25 cellular contexts compared by ENCODE assay signal in genomic region chr4:156619154-156619934, GRCh38.
"Had no signal": no experiment of that assay in that cellular context is flagged by ENCODE, and none has a peak within 500 bp of the region (broad histone marks: within the 10 kb centered on the region; RNA-seq: fewer than 3 reads in every experiment).

No MANE protein-coding gene starts in this region.

- H3K4me3 ChIP-seq: adrenal gland, ascending aorta, colonic mucosa, esophagus squamous epithelium, gastroesophageal sphincter, heart right ventricle had no signal

- H3K27me3 ChIP-seq: adrenal gland, ascending aorta, colonic mucosa, esophagus squamous epithelium, gastroesophageal sphincter, heart right ventricle had no signal

- H3K36me3 ChIP-seq: adrenal gland, ascending aorta, colonic mucosa, esophagus squamous epithelium, gastroesophageal sphincter, heart right ventricle had no signal

- H3K27ac ChIP-seq: adrenal gland, ascending aorta, colonic mucosa, epithelial cell of prostate, esophagus squamous epithelium, gastroesophageal sphincter, heart right ventricle, VCaP had no signal

- ATAC-seq: activated naive CD8-positive, alpha-beta T cell treated with anti-CD3 and anti-CD28 coated beads, Interleukin-2, amount 50 U/mL, for 24 hours; activated T-cell treated with anti-CD3 and anti-CD28 coated beads, Interleukin-2, amount 50 U/mL, for 4 hours; gastroesophageal sphincter; heart right ventricle; WTC11 had no signal

- H3K4me1 ChIP-seq: colonic mucosa, esophagus squamous epithelium, gastroesophageal sphincter had no signal

- H3K9me3 ChIP-seq: adrenal gland, ascending aorta, colonic mucosa, esophagus squamous epithelium, gastroesophageal sphincter, heart right ventricle had no signal

- DNase-seq: activated CD4-positive, alpha-beta memory T cell treated with anti-CD3 and anti-CD28 coated beads, Interleukin-2, amount 10 ng/mL, durations not matched to agents 7 days and 5 days; activated CD4-positive, alpha-beta T cell treated with anti-CD3 and anti-CD28 coated beads for 1 hour; activated CD4-positive, alpha-beta T cell treated with anti-CD3 and anti-CD28 coated beads for 4 hours; activated CD4-positive, alpha-beta T cell treated with anti-CD3 and anti-CD28 coated beads, Interleukin-2, amount 10 ng/mL, durations not matched to agents 7 days and 5 days; activated CD4-positive, alpha-beta T cell treated with anti-CD3 and anti-CD28 coated beads, Interleukin-2, amount 50 U/mL, for 4 hours; activated effector memory CD4-positive, alpha-beta T cell treated with anti-CD3 and anti-CD28 coated beads, Interleukin-2, amount 50 U/mL, for 16 hours; activated naive CD4-positive, alpha-beta T cell treated with anti-CD3 and anti-CD28 coated beads for 36 hours; activated naive CD8-positive, alpha-beta T cell treated with anti-CD3 and anti-CD28 coated beads for 36 hours; activated naive CD8-positive, alpha-beta T cell treated with anti-CD3 and anti-CD28 coated beads, Interleukin-2, amount 50 U/mL, for 24 hours; activated T-cell treated with anti-CD3 and anti-CD28 coated beads, Interleukin-2, amount 50 U/mL, for 4 hours; adrenal gland; amygdala; caudate nucleus; colonic mucosa; effector CD8-positive, alpha-beta T cell; esophagus squamous epithelium; foreskin melanocyte; heart right ventricle; T-helper 1 cell; T-helper 2 cell had no signal
